Comparison of ENCODE assay signal across 10 cellular contexts in genomic region chr1:183030053-183030452, GRCh38. TPM values are rescaled to one million over a fixed set of nuclear protein-coding genes. Genes with fewer than 3 reads are reported as not detected.
DNase-seq lines count a peak whose midpoint lies in the region; ATAC-seq and TF ChIP-seq lines count a peak whose summit lies in the region.
"Had no signal": no experiment of that assay in that cellular context is flagged by ENCODE, and none has a peak within 500 bp of the region (broad histone marks: within the 10 kb centered on the region; RNA-seq: fewer than 3 reads in every experiment).

No MANE protein-coding gene starts in this region.

- no peak overlapping the region for H2AFZ ChIP-seq in SK-N-SH (ENCODE audit: low read depth)

- WGBS in SK-N-SH (ENCODE audit: low lambda C conversion rate), result 70% methylated on average over 1 of the region's 1 CpG
- 62% methylated on average over 1 of the region's 1 CpG for WGBS in right cardiac atrium

- DNase-seq in Right ventricle myocardium superior (no peak), cardiac septum (ENCODE audit: low spot score) (no peak), SK-N-SH (no peak), right cardiac atrium (no peak), H7 (no peak)
- DNase-seq: stimulated activated CD4-positive, alpha-beta T cell treated with anti-CD3 and anti-CD28 coated beads, Interleukin-12 subunit alpha, Interleukin-12 subunit beta, amount 100 ng/mL, for 4 hours; stimulated activated naive CD4-positive, alpha-beta T cell treated with Interleukin-2 at 50 U/mL for 16 hours had no signal

- H3K27ac ChIP-seq in SK-N-SH (ENCODE audit: low read depth in 2 of 2, low read length in 1 of 2) (peak overlapping the region; percentile 7 to 76; a peak in 3 of 4 replicates), right cardiac atrium (ENCODE audit: low read length) (no peak overlapping the region)

- H3K9ac ChIP-seq in SK-N-SH, result peak overlapping the region; percentile 40; the same call in 1 of the 2 replicates

- peaks cover 5 to 8% of the 10 kb centered on the region in 2 experiments for H3K36me3 ChIP-seq in SK-N-SH (replicated peaks in 1 of 2; ENCODE audit: control insufficient read depth in 1 of 2, insufficient read depth in 2 of 2, low read length in 1 of 2)
- H3K36me3 ChIP-seq in H7 (replicated peaks; ENCODE audit: control insufficient read depth, insufficient read depth, low read length), result no peaks in the 10 kb centered on the region

- H3K4me2 ChIP-seq in SK-N-SH, result peak overlapping the region; percentile 61

- H3K4me1 ChIP-seq in SK-N-SH (ENCODE audit: control insufficient read depth in 1 of 2, insufficient read depth in 2 of 2, low read depth in 1 of 2, low read length in 1 of 2), result peaks cover 36 to 64% of the 10 kb centered on the region in 2 experiments
- peaks cover 6% of the 10 kb centered on the region for H3K4me1 ChIP-seq in right cardiac atrium (ENCODE audit: control insufficient read depth, insufficient read depth, low read length)

- H3F3A ChIP-seq in SK-N-SH (replicated peaks; ENCODE audit: insufficient read depth), result peaks cover 7% of the 10 kb centered on the region

- ATAC-seq in Right ventricle myocardium superior (ENCODE audit: poor library complexity) (peak; percentile 9), right cardiac atrium (peak; percentile 34 to 38), HG03025 (IDR thresholded peaks at IDR 0.05; ENCODE audit: low FRiP score, unreplicated experiment) (no peak), GM21576 (IDR thresholded peaks at IDR 0.05; ENCODE audit: unreplicated experiment) (no peak), HG02763 (IDR thresholded peaks at IDR 0.05; ENCODE audit: unreplicated experiment) (no peak)

- no peak for TF ChIP-seq EP300 in SK-N-SH (IDR thresholded peaks at IDR 0.05; ENCODE audit: borderline replicate concordance in 1 of 2, low read depth in 1 of 2, low read length in 1 of 2)

- H3K9me2 ChIP-seq in SK-N-SH, result no peaks in the 10 kb centered on the region

- H4K20me1 ChIP-seq in SK-N-SH (ENCODE audit: insufficient read depth), result peaks cover 55% of the 10 kb centered on the region

- H3K4me3 ChIP-seq in SK-N-SH (ENCODE audit: low read depth in 2 of 2, low read length in 1 of 2) (peak overlapping the region in 1 of 2 experiments; percentile 27; a peak in 1 of 4 replicates), right cardiac atrium (ENCODE audit: low read length) (no peak overlapping the region), H7 (ENCODE audit: insufficient read depth, low read depth, low read length) (no peak overlapping the region)

- POLR2A ChIA-PET in SK-N-SH (lab: Yijun Ruan, JAX), result no interaction called here

- H3K9me3 ChIP-seq in SK-N-SH, result no peaks in the 10 kb centered on the region
- no peaks in the 10 kb centered on the region for H3K9me3 ChIP-seq in right cardiac atrium (ENCODE audit: control insufficient read depth, low read length)

- TF ChIP-seq RAD21 in SK-N-SH (IDR thresholded peaks at IDR 0.05; ENCODE audit: low read length), result no peak

- peaks cover 100% of the 10 kb centered on the region for H3K79me2 ChIP-seq in SK-N-SH (ENCODE audit: insufficient read depth)

- CTCF ChIA-PET in SK-N-SH (lab: Yijun Ruan, JAX), result no interaction called here

- H3K27me3 ChIP-seq in SK-N-SH (ENCODE audit: insufficient read depth) (no peaks in the 10 kb centered on the region), right cardiac atrium (ENCODE audit: control insufficient read depth, insufficient read depth) (no peaks in the 10 kb centered on the region), H7 (ENCODE audit: control insufficient read depth, insufficient read depth, low read length) (no peaks in the 10 kb centered on the region)

- TF ChIP-seq CTCF in SK-N-SH (IDR thresholded peaks at IDR 0.05), result no peak

- intact Hi-C loops in Right ventricle myocardium superior (cut with DNase I), result no loop called here
- intact Hi-C loops in cardiac septum (cut with DNase I), result no loop called here
- intact Hi-C loops in right cardiac atrium (cut with DNase I), result no loop called here

TF ChIP-seq in SK-N-SH, 30 proteins besides CTCF, POLR2A, EP300 and RAD21:
- TF ChIP-seq REST (IDR thresholded peaks at IDR 0.05; ENCODE audit: low read depth, low read length), result no peak
TF ChIP-seq in SK-N-SH: peak in this region for 0.

RNA-seq across cellular contexts. Expression of gene LAMC1, which starts 6.8 kb away (rescaled TPM):
- total RNA-seq in Right ventricle myocardium superior, result 87.5 TPM
- 104 TPM for total RNA-seq in cardiac septum
- 90.4 and 101 TPM in 2 replicates for polyA plus RNA-seq in SK-N-SH (2012; rRNA removed)
- 123 and 125 TPM in 2 replicates for polyA plus RNA-seq in SK-N-SH (2012; cell fraction: cytosol; rRNA removed)
- 56.1 and 106 TPM in 2 replicates for polyA plus RNA-seq in SK-N-SH (2012; cell fraction: nucleus; rRNA removed)
- total RNA-seq in right cardiac atrium, result 100 to 1,000 TPM in 2 of 4 donors, 10 to 100 TPM in 2; 87.1 to 130 (median 112) TPM
- polyA plus RNA-seq in right cardiac atrium, result 40.3 TPM
- 116 and 163 TPM in 2 replicates for total RNA-seq in H7 (2014; rRNA removed; shearing (Covaris generic))

Comparison
In these comparisons a context has a peak if more than half of its experiments do, and no peak if none do; other contexts are left out.
1. ATAC-seq: peak in Right ventricle myocardium superior (single experiment) and right cardiac atrium (2 of 2); none in HG03025 (single experiment), GM21576 (single experiment) and HG02763 (single experiment).